26 cellular contexts compared by ENCODE assay signal in genomic region chr14:45095143-45095542, GRCh38. TPM values are rescaled to one million over a fixed set of nuclear protein-coding genes. Genes with fewer than 3 reads are reported as not detected.
DNase-seq lines count a peak whose midpoint lies in the region; ATAC-seq, FAIRE-seq and TF ChIP-seq lines count a peak whose summit lies in the region.
"Had no signal": no experiment of that assay in that cellular context is flagged by ENCODE, and none has a peak within 500 bp of the region (broad histone marks: within the 10 kb centered on the region; RNA-seq: fewer than 3 reads in every experiment).

No MANE protein-coding gene starts in this region.

- SMC1A ChIA-PET in GM12878 (lab: Charles Lee; ENCODE audit: uncharacterized antibody, unreplicated experiment) = interaction anchor here (0.7 to 0.9 kb wide), 3 partner anchors 10 to 134 kb away, joined by 3 read pairs; no protein-coding TSS in a partner anchor

- RAD21 ChIA-PET in GM12878 (lab: Charles Lee; ENCODE audit: unreplicated experiment) = interaction anchor here (0.7 kb wide), 1 partner anchor 127 kb away, joined by 5 read pairs; no protein-coding TSS in a partner anchor

- no peak overlapping the region for H3K4me2 ChIP-seq in GM12878 (ENCODE audit: control insufficient read depth, insufficient read depth)
- H3K4me2 ChIP-seq: BLaER1, KMS-11 had no signal

- POLR2A ChIA-PET in HEK293 (lab: Yijun Ruan, JAX) = no interaction called here
- POLR2A ChIA-PET in GM12878 (lab: Charles Lee) = interaction anchor here (1.4 kb wide), 1 partner anchor 11 kb away, joined by 4 read pairs; the partner anchor contains the start of gene PRPF39

- FAIRE-seq in GM12878 (lab: Jason Lieb, UNC) = no peak
- FAIRE-seq: HTR-8/SVneo had no signal

- no peak overlapping the region for H3K27ac ChIP-seq in HEK293 (ENCODE audit: extremely low read depth, low read depth, low read length)
- H3K27ac ChIP-seq in GM12878 (ENCODE audit: control insufficient read depth, insufficient read depth) = no peak overlapping the region
- H3K27ac ChIP-seq: 22Rv1, BLaER1, GM23248, KMS-11, Peyer's patch had no signal

- no peak for TF ChIP-seq POLR2A in GM12878 (IDR thresholded peaks at IDR 0.05; ENCODE audit: low read depth, low read length)

- H3K79me2 ChIP-seq in GM12878 (ENCODE audit: control insufficient read depth, insufficient read depth, low read length) = peaks cover 48% of the 10 kb centered on the region

- H3K4me1 ChIP-seq in HEK293 (ENCODE audit: control insufficient read depth, insufficient read depth, low read length) (peaks cover 6% of the 10 kb centered on the region), GM12878 (ENCODE audit: control insufficient read depth, insufficient read depth, low read length) (peaks cover 2% of the 10 kb centered on the region; the same call in 1 of the 2 replicates)
- H3K4me1 ChIP-seq: BLaER1 had no signal

- peaks cover 10 to 56% of the 10 kb centered on the region in 2 donors for H3K36me3 Mint-ChIP-seq in activated naive CD4-positive, alpha-beta T cell treated with anti-CD3 and anti-CD28 coated beads, Interleukin-2, amount 50 U/mL, for 72 hours
- H3K36me3 Mint-ChIP-seq in nephron progenitor cell (ENCODE audit: low read depth) = peaks cover 78% of the 10 kb centered on the region

- in situ Hi-C loops in GM12878 (cut with MboI) = no loop called here

- no peaks in the 10 kb centered on the region for H3K9me3 ChIP-seq in HEK293 (ENCODE audit: control insufficient read depth, insufficient read depth, low read depth, low read length)
- peaks cover 5% of the 10 kb centered on the region; the same call in 2 of the 3 replicates for H3K9me3 ChIP-seq in GM12878 (replicated peaks; ENCODE audit: control insufficient read depth, insufficient read depth, low read length)
- H3K9me3 ChIP-seq: BLaER1, Peyer's patch had no signal

- no peak for TF ChIP-seq RAD21 in GM12878 (IDR thresholded peaks at IDR 0.05; ENCODE audit: insufficient read depth, low read depth, low read length)

- TF ChIP-seq EP300 in GM12878 (IDR thresholded peaks at IDR 0.05; ENCODE audit: borderline replicate concordance in 1 of 2, control insufficient read depth in 1 of 2, low read depth in 2 of 2, low read length in 2 of 2) = no peak

- H2AFZ ChIP-seq in GM12878 (ENCODE audit: control insufficient read depth, low read depth, low read length) = no peak overlapping the region
- H2AFZ ChIP-seq: GM23248 had no signal

- no peak overlapping the region for H3K27ac Mint-ChIP-seq in activated naive CD4-positive, alpha-beta T cell treated with anti-CD3 and anti-CD28 coated beads, Interleukin-2, amount 50 U/mL, for 72 hours
- H3K27ac Mint-ChIP-seq in nephron progenitor cell = no peak overlapping the region
- H3K27ac Mint-ChIP-seq: CD4-positive, alpha-beta T cell had no signal

- no peaks in the 10 kb centered on the region for H3K27me3 ChIP-seq in GM12878 (replicated peaks in 1 of 2; ENCODE audit: control insufficient read depth in 2 of 2, insufficient read depth in 2 of 2, low read length in 1 of 2)
- H3K27me3 ChIP-seq: BLaER1, Peyer's patch had no signal

- CTCF ChIA-PET in HEK293 (lab: Yijun Ruan, JAX) (no interaction called here), GM12878 (lab: Yijun Ruan, JAX) (interaction anchor here (0.6 to 1.2 kb wide), 2 partner anchors 35 to 162 kb away, joined by 3 to 4 read pairs; no protein-coding TSS in a partner anchor)

- no peaks in the 10 kb centered on the region for H3K9me3 Mint-ChIP-seq in activated naive CD4-positive, alpha-beta T cell treated with anti-CD3 and anti-CD28 coated beads, Interleukin-2, amount 50 U/mL, for 72 hours
- no peaks in the 10 kb centered on the region for H3K9me3 Mint-ChIP-seq in nephron progenitor cell
- H3K9me3 Mint-ChIP-seq: CD4-positive, alpha-beta T cell; H9 had no signal

- DNase-seq in activated CD4-positive, CD25-positive, alpha-beta regulatory T cell (lab: John Stamatoyannopoulos, UW) = no peak
- DNase-seq in activated naive CD4-positive, alpha-beta T cell treated with anti-CD3 and anti-CD28 coated beads, Interleukin-2, amount 50 U/mL, for 72 hours (ENCODE audit: low spot score in 2 of 2) = no peak
- DNase-seq in activated naive CD4-positive, alpha-beta T cell treated with Interleukin-2 at 50 U/mL for 16 hours = no peak
- DNase-seq in GM12878 (ENCODE audit: low read depth, low spot score) = no peak
- DNase-seq in nephron progenitor cell = no peak
- no peak for DNase-seq in activated gamma-delta T cell treated with Interleukin-2 at 50 U/mL for 16 hours
- DNase-seq: ACHN; CD4-positive, alpha-beta T cell; COR-L47; DMS153; GM23248; H9; IMR-90; NCI-H1092 treated with DMSO at 0.1 percent for 48 hours; NCI-H1436 treated with DMSO at 0.1 percent for 48 hours; NCI-H1930; NCI-H345; NCI-H524; NCI-H82; Peyer's patch had no signal

- H3K4me3 ChIP-seq in HEK293 (ENCODE audit: low read depth, low read length) (no peak overlapping the region), GM12878 (no peak overlapping the region)
- H3K4me3 ChIP-seq: BLaER1, GM23248, Peyer's patch had no signal

- ATAC-seq in activated CD4-positive, CD25-positive, alpha-beta regulatory T cell treated with anti-CD3 and anti-CD28 coated beads, Interleukin-2, amount 50 U/mL, for 24 hours = peak; percentile 67 to 78
- ATAC-seq in activated naive CD4-positive, alpha-beta T cell treated with anti-CD3 and anti-CD28 coated beads, Interleukin-2, amount 50 U/mL, for 72 hours = peak; percentile 77 to 93
- ATAC-seq in GM12878 = no peak

- intact Hi-C loops in GM12878 (cut with micrococcal nuclease; ENCODE audit: unreplicated experiment) = no loop called here

- no peak overlapping the region for H3K4me3 Mint-ChIP-seq in nephron progenitor cell
- H3K4me3 Mint-ChIP-seq: CD4-positive, alpha-beta T cell; H9 had no signal

- no peak for TF ChIP-seq CTCF in HEK293 (tag by site-specific recombination; IDR thresholded peaks at IDR 0.05)
- no peak for TF ChIP-seq CTCF in GM12878 (IDR thresholded peaks at IDR 0.05 in 2 of 3, conservative IDR thresholded peaks at IDR 0.05 in 1 of 3; ENCODE audit: control insufficient read depth in 2 of 3, extremely low read depth in 1 of 3, insufficient read depth in 1 of 3, low read depth in 3 of 3, low read length in 3 of 3)
- no peak for TF ChIP-seq CTCF in nephron progenitor cell (IDR thresholded peaks at IDR 0.05)

- peaks cover 4% of the 10 kb centered on the region for H3K4me1 Mint-ChIP-seq in nephron progenitor cell

- no peaks in the 10 kb centered on the region for H4K20me1 ChIP-seq in GM12878 (ENCODE audit: control insufficient read depth, insufficient read depth)

- H3K27me3 Mint-ChIP-seq in nephron progenitor cell (ENCODE audit: low read depth, poor library complexity) = no peaks in the 10 kb centered on the region
- H3K27me3 Mint-ChIP-seq: CD4-positive, alpha-beta T cell had no signal

- 23% methylated on average over 4 of the region's 4 CpGs for WGBS in GM12878 (ENCODE audit: insufficient coverage, insufficient replicate concordance, low lambda C conversion rate, missing lambda C conversion rate)

- H3K36me3 ChIP-seq in HEK293 (ENCODE audit: control insufficient read depth in 2 of 2, insufficient read depth in 1 of 2, low read length in 2 of 2) (peaks cover 51 to 63% of the 10 kb centered on the region in 2 experiments), GM12878 (ENCODE audit: control insufficient read depth in 2 of 2, insufficient read depth in 2 of 2, low read length in 1 of 2) (peaks cover 3 to 18% of the 10 kb centered on the region in 2 experiments; a peak in 3 of 4 replicates)

- BruUV-seq in GM12878 (replicated peaks; lab: Mats Ljungman, UMichigan) = no TSS peak

- no peak overlapping the region for H3K9ac ChIP-seq in GM12878 (ENCODE audit: control insufficient read depth, insufficient read depth, low read length)
- H3K9ac ChIP-seq: BLaER1, GM23248, KMS-11 had no signal

RNA-seq across cellular contexts. Expression of gene PRPF39, which starts 11.2 kb away (rescaled TPM):
- total RNA-seq in activated naive CD4-positive, alpha-beta T cell treated with anti-CD3 and anti-CD28 coated beads, Interleukin-2, amount 50 U/mL, for 72 hours = 10 to 100 TPM; 50.2 to 63.5 TPM
- total RNA-seq in GM12878 (2013; cell fraction: nucleolus; rRNA removed) = 237 and 261 TPM in 2 replicates
- total RNA-seq in GM12878 (2014; rRNA removed) = 34.6 and 46.8 TPM in 2 replicates
- total RNA-seq in GM12878 (2014; rRNA removed; fragmentation: Illumina TruSeq; extraction: Trizol) = 41.0 and 43.8 TPM in 2 replicates
- 41.7 and 43.2 TPM in 2 replicates for total RNA-seq in GM12878 (2021)
- 12.4 TPM for polyA plus RNA-seq in GM12878 (2011; ENCODE audit: low read depth)
- 91.7 and 114 TPM in 2 replicates for polyA plus RNA-seq in GM12878 (2011; rRNA removed)
- 19.8 and 24.0 TPM in 2 replicates for polyA plus RNA-seq in GM12878 (2011; cell fraction: cytosol; rRNA removed)
- 192 and 336 TPM in 2 replicates for polyA plus RNA-seq in GM12878 (2011; cell fraction: nucleus; rRNA removed)
- 22.6 and 30.5 TPM in 2 replicates for polyA plus RNA-seq in GM12878 (2012)
- polyA plus RNA-seq in GM12878 (2014; fragmentation: Illumina TruSeq; extraction: Trizol) = 39.3 and 56.1 TPM in 2 replicates
- polyA plus RNA-seq in GM12878 (2014; fragmentation: Nextera tagmentation; extraction: Ambion mirVana) = 10 to 100 TPM; 22.1 to 22.3 TPM
- 43.7 and 43.8 TPM in 2 replicates for polyA plus RNA-seq in GM12878 (2014; rRNA removed)
- polyA plus RNA-seq in GM12878 (2016; fragmentation: Nextera tagmentation; extraction: Ambion mirVana) = 10 to 100 TPM; 32.7 to 33.7 TPM
- polyA minus RNA-seq in GM12878 (2011; rRNA and poly(A)+ RNA removed) = 61.7 and 78.6 TPM in 2 replicates
- polyA minus RNA-seq in GM12878 (2011; cell fraction: cytosol; rRNA and poly(A)+ RNA removed) = 7.5 and 12.7 TPM in 2 replicates
- polyA minus RNA-seq in GM12878 (2011; cell fraction: nucleus; rRNA and poly(A)+ RNA removed) = 168 and 210 TPM in 2 replicates

RNA-seq across cellular contexts. Expression of gene FKBP3, which starts 39.1 kb away (rescaled TPM):
- total RNA-seq in activated naive CD4-positive, alpha-beta T cell treated with anti-CD3 and anti-CD28 coated beads, Interleukin-2, amount 50 U/mL, for 72 hours = 10 to 100 TPM; 57.5 to 76.9 TPM
- 35.3 and 37.9 TPM in 2 replicates for total RNA-seq in GM12878 (2013; cell fraction: nucleolus; rRNA removed)
- total RNA-seq in GM12878 (2014; rRNA removed) (65.4 and 67.2 TPM in 2 replicates), GM12878 (2014; rRNA removed; fragmentation: Illumina TruSeq; extraction: Trizol) (71.0 and 75.9 TPM in 2 replicates), GM12878 (2021) (78.7 and 82.0 TPM in 2 replicates)
- 45.4 TPM for polyA plus RNA-seq in GM12878 (2011; ENCODE audit: low read depth)
- polyA plus RNA-seq in GM12878 (2011; rRNA removed) (83.1 and 148 TPM in 2 replicates), GM12878 (2014; fragmentation: Illumina TruSeq; extraction: Trizol) (141 and 149 TPM in 2 replicates), GM12878 (2014; fragmentation: Nextera tagmentation; extraction: Ambion mirVana) (100 to 1,000 TPM; 148 to 169 TPM), GM12878 (2014; rRNA removed) (87.9 and 116 TPM in 2 replicates), GM12878 (2016; fragmentation: Nextera tagmentation; extraction: Ambion mirVana) (100 to 1,000 TPM; 205 to 218 TPM)
- polyA plus RNA-seq in GM12878 (2011; cell fraction: cytosol; rRNA removed) = 15.9 and 20.3 TPM in 2 replicates
- 26.9 and 39.0 TPM in 2 replicates for polyA plus RNA-seq in GM12878 (2011; cell fraction: nucleus; rRNA removed)
- polyA plus RNA-seq in GM12878 (2012) = 66.7 and 69.1 TPM in 2 replicates
- 6.6 and 10.6 TPM in 2 replicates for polyA minus RNA-seq in GM12878 (2011; rRNA and poly(A)+ RNA removed)
- polyA minus RNA-seq in GM12878 (2011; cell fraction: cytosol; rRNA and poly(A)+ RNA removed) = 4.7 and 7.4 TPM in 2 replicates
- 9.2 and 14.8 TPM in 2 replicates for polyA minus RNA-seq in GM12878 (2011; cell fraction: nucleus; rRNA and poly(A)+ RNA removed)

RNA-seq across cellular contexts. Expression of gene FANCM, which starts 40.6 kb away (rescaled TPM):
- total RNA-seq in activated naive CD4-positive, alpha-beta T cell treated with anti-CD3 and anti-CD28 coated beads, Interleukin-2, amount 50 U/mL, for 72 hours = 10 to 100 TPM; 17.5 to 24.8 TPM
- total RNA-seq in GM12878 (2013; cell fraction: nucleolus; rRNA removed) = 61.2 and 63.0 TPM in 2 replicates
- total RNA-seq in GM12878 (2014; rRNA removed) (10.2 and 12.0 TPM in 2 replicates), GM12878 (2014; rRNA removed; fragmentation: Illumina TruSeq; extraction: Trizol) (14.3 and 14.6 TPM in 2 replicates), GM12878 (2021) (11.4 and 13.0 TPM in 2 replicates)
- 1.2 TPM for polyA plus RNA-seq in GM12878 (2011; ENCODE audit: low read depth)
- polyA plus RNA-seq in GM12878 (2011; rRNA removed) (9.8 and 17.1 TPM in 2 replicates), GM12878 (2014; fragmentation: Illumina TruSeq; extraction: Trizol) (7.9 and 8.7 TPM in 2 replicates), GM12878 (2014; fragmentation: Nextera tagmentation; extraction: Ambion mirVana) (1 to 10 TPM; 6.4 to 7.7 TPM), GM12878 (2014; rRNA removed) (7.8 and 9.7 TPM in 2 replicates), GM12878 (2016; fragmentation: Nextera tagmentation; extraction: Ambion mirVana) (10 to 100 TPM; 14.0 to 17.6 TPM)
- 3.6 and 4.1 TPM in 2 replicates for polyA plus RNA-seq in GM12878 (2011; cell fraction: cytosol; rRNA removed)
- 10.2 and 10.4 TPM in 2 replicates for polyA plus RNA-seq in GM12878 (2011; cell fraction: nucleus; rRNA removed)
- 3.0 and 4.4 TPM in 2 replicates for polyA plus RNA-seq in GM12878 (2012)
- 13.5 and 17.3 TPM in 2 replicates for polyA minus RNA-seq in GM12878 (2011; rRNA and poly(A)+ RNA removed)
- polyA minus RNA-seq in GM12878 (2011; cell fraction: cytosol; rRNA and poly(A)+ RNA removed) = 4.4 and 10.5 TPM in 2 replicates
- 23.2 and 37.9 TPM in 2 replicates for polyA minus RNA-seq in GM12878 (2011; cell fraction: nucleus; rRNA and poly(A)+ RNA removed)
